In genomic region chr20:59835057-59835447, GRCh38 we compare ENCODE assay signal across 15 cellular contexts.
DNase-seq lines count a peak whose midpoint lies in the region; ATAC-seq and TF ChIP-seq lines count a peak whose summit lies in the region.
"Had no signal": no experiment of that assay in that cellular context is flagged by ENCODE, and none has a peak within 500 bp of the region (broad histone marks: within the 10 kb centered on the region; RNA-seq: fewer than 3 reads in every experiment).

No MANE protein-coding gene starts in this region.

- WGBS in spleen, 5 donors, result 43 to 80% (median 51%) methylated on average over 2 of the region's 2 CpGs

- peak; percentile 3 for ATAC-seq in left ventricle myocardium superior
- no peak for ATAC-seq in GM19023 (IDR thresholded peaks at IDR 0.05; ENCODE audit: unreplicated experiment)

- no peaks in the 10 kb centered on the region for H3K9me3 Mint-ChIP-seq in activated T-helper 2 cell treated with anti-CD3 and anti-CD28 coated beads, Interferon-gamma antibody, Interleukin-2, Interleukin-4, amounts not matched to agents 10 μg/mL and 5 μg/mL and 100 μg/mL, durations not matched to agents 14 hours and 24 hours and 36 hours
- H3K9me3 Mint-ChIP-seq: central memory CD8-positive, alpha-beta T cell; T-helper 1 cell treated with Interleukin-12 subunit alpha and Interleukin-12 subunit beta and Interleukin-4 antibody, amounts not matched to agents 30 μg/mL and 1 μg/mL, for 36 hours had no signal

- H3K36me3 ChIP-seq in spleen (no peaks in the 10 kb centered on the region), vagina (no peaks in the 10 kb centered on the region)
- H3K36me3 ChIP-seq: ovary had no signal

- peaks cover 4 to 33% (median 17%) of the 10 kb centered on the region in 6 donors for H3K4me1 ChIP-seq in spleen
- H3K4me1 ChIP-seq in vagina, result peaks cover 26% of the 10 kb centered on the region

- no peaks in the 10 kb centered on the region for H3K4me1 Mint-ChIP-seq in activated T-helper 2 cell treated with anti-CD3 and anti-CD28 coated beads, Interferon-gamma antibody, Interleukin-2, Interleukin-4, amounts not matched to agents 10 μg/mL and 5 μg/mL and 100 μg/mL, durations not matched to agents 14 hours and 24 hours and 36 hours (ENCODE audit: low read depth)
- H3K4me1 Mint-ChIP-seq: central memory CD8-positive, alpha-beta T cell had no signal

- no peaks in the 10 kb centered on the region for H3K27me3 ChIP-seq in dorsolateral prefrontal cortex
- peaks cover 0 to 81% (median 0%) of the 10 kb centered on the region in 7 donors for H3K27me3 ChIP-seq in spleen (replicated peaks in 1 of 7)
- H3K27me3 ChIP-seq in vagina, result no peaks in the 10 kb centered on the region
- H3K27me3 ChIP-seq: ovary had no signal

- DNase-seq in left ventricle myocardium superior (peak; percentile 26), cardiac septum (ENCODE audit: low spot score) (no peak), NCI-H446 treated with DMSO at 0.1 percent for 48 hours (lab: John Stamatoyannopoulos, UW) (peak; percentile 25), dorsolateral prefrontal cortex (no peak), spleen (peak; percentile 22), vagina (ENCODE audit: extremely low spot score in 2 of 2) (no peak)
- DNase-seq in activated T-helper 2 cell treated with anti-CD3 and anti-CD28 coated beads, Interferon-gamma antibody, Interleukin-2, Interleukin-4, amounts not matched to agents 10 μg/mL and 5 μg/mL and 100 μg/mL, durations not matched to agents 14 hours and 24 hours and 36 hours (ENCODE audit: low spot score), result no peak
- DNase-seq: activated CD4-positive, alpha-beta T cell treated with anti-CD3 and anti-CD28 coated beads for 1 hour; activated naive CD4-positive, alpha-beta T cell treated with anti-CD3 and anti-CD28 coated beads, Interleukin-2, amount 50 U/mL, for 16 hours; OCI-M1 had no signal

- H3K27me3 Mint-ChIP-seq in activated T-helper 2 cell treated with anti-CD3 and anti-CD28 coated beads, Interferon-gamma antibody, Interleukin-2, Interleukin-4, amounts not matched to agents 10 μg/mL and 5 μg/mL and 100 μg/mL, durations not matched to agents 14 hours and 24 hours and 36 hours (ENCODE audit: low read depth), result peaks cover 13% of the 10 kb centered on the region

- H3K9me3 ChIP-seq in spleen, result no peaks in the 10 kb centered on the region
- H3K9me3 ChIP-seq in vagina, result no peaks in the 10 kb centered on the region
- H3K9me3 ChIP-seq: mucosa of descending colon, ovary had no signal

- intact Hi-C loops in left ventricle myocardium superior (cut with micrococcal nuclease), result no loop called here
- intact Hi-C loops in cardiac septum (cut with DNase I), result no loop called here
- intact Hi-C loops in dorsolateral prefrontal cortex (cut with DNase I), result loop anchor here in 1 of 2 donors (10.0 kb wide), 1 partner anchor 240 kb away; no protein-coding TSS in a partner anchor
- intact Hi-C loops in spleen (cut with DNase I; ENCODE audit: low total_unique reads), result no loop called here
- intact Hi-C loops in activated T-helper 2 cell treated with anti-CD3 and anti-CD28 coated beads, Interferon-gamma antibody, Interleukin-2, Interleukin-4, amounts not matched to agents 10 μg/mL and 5 μg/mL and 100 μg/mL, durations not matched to agents 14 hours and 24 hours and 36 hours (cut with micrococcal nuclease), result no loop called here
- intact Hi-C loops in vagina (cut with DNase I), result no loop called here

- no peaks in the 10 kb centered on the region for H3K36me3 Mint-ChIP-seq in activated T-helper 2 cell treated with anti-CD3 and anti-CD28 coated beads, Interferon-gamma antibody, Interleukin-2, Interleukin-4, amounts not matched to agents 10 μg/mL and 5 μg/mL and 100 μg/mL, durations not matched to agents 14 hours and 24 hours and 36 hours (ENCODE audit: low read depth)

- TF ChIP-seq POLR2A in spleen (IDR thresholded peaks at IDR 0.05), result no peak
- no peak for TF ChIP-seq POLR2A in vagina (IDR thresholded peaks at IDR 0.05)

- TF ChIP-seq CTCF in dorsolateral prefrontal cortex (IDR thresholded peaks at IDR 0.05 in 54 of 56, conservative IDR thresholded peaks at IDR 0.05 in 2 of 56; ENCODE audit: low read depth in 1 of 56, partially characterized antibody in 56 of 56) (no peak), spleen (IDR thresholded peaks at IDR 0.05 in 8 of 11, conservative IDR thresholded peaks at IDR 0.05 in 3 of 11) (no peak), vagina (IDR thresholded peaks at IDR 0.05) (no peak)

- H3K4me3 Mint-ChIP-seq in activated T-helper 2 cell treated with anti-CD3 and anti-CD28 coated beads, Interferon-gamma antibody, Interleukin-2, Interleukin-4, amounts not matched to agents 10 μg/mL and 5 μg/mL and 100 μg/mL, durations not matched to agents 14 hours and 24 hours and 36 hours (ENCODE audit: low read depth), result no peak overlapping the region
- H3K4me3 Mint-ChIP-seq: central memory CD8-positive, alpha-beta T cell; T-helper 1 cell treated with Interleukin-12 subunit alpha and Interleukin-12 subunit beta and Interleukin-4 antibody, amounts not matched to agents 30 μg/mL and 1 μg/mL, for 36 hours had no signal

- no peak overlapping the region for H3K27ac Mint-ChIP-seq in activated T-helper 2 cell treated with anti-CD3 and anti-CD28 coated beads, Interferon-gamma antibody, Interleukin-2, Interleukin-4, amounts not matched to agents 10 μg/mL and 5 μg/mL and 100 μg/mL, durations not matched to agents 14 hours and 24 hours and 36 hours
- H3K27ac Mint-ChIP-seq: T-helper 1 cell treated with Interleukin-12 subunit alpha and Interleukin-12 subunit beta and Interleukin-4 antibody, amounts not matched to agents 30 μg/mL and 1 μg/mL, for 36 hours had no signal

- peak overlapping the region in 33 of 59 donors; percentile 0 to 75 (median 38) for H3K27ac ChIP-seq in dorsolateral prefrontal cortex
- peak overlapping the region in 4 of 8 donors; percentile 9 to 27 (median 23) for H3K27ac ChIP-seq in spleen
- H3K27ac ChIP-seq in vagina, result no peak overlapping the region

- H3K4me3 ChIP-seq in dorsolateral prefrontal cortex (peak overlapping the region in 1 of 59 donors; percentile 42), spleen (no peak overlapping the region), vagina (no peak overlapping the region)
- H3K4me3 ChIP-seq: mucosa of descending colon, ovary had no signal

Comparison
In these comparisons a context has a peak if more than half of its experiments do, and no peak if none do; other contexts are left out.
1. DNase-seq: peak in left ventricle myocardium superior (single experiment), NCI-H446 treated with DMSO at 0.1 percent for 48 hours (single experiment) and spleen (single experiment); none in cardiac septum (single experiment), dorsolateral prefrontal cortex (0 of 10), activated T-helper 2 cell treated with anti-CD3 and anti-CD28 coated beads, Interferon-gamma antibody, Interleukin-2, Interleukin-4, amounts not matched to agents 10 μg/mL and 5 μg/mL and 100 μg/mL, durations not matched to agents 14 hours and 24 hours and 36 hours (single experiment) and vagina (0 of 2).